1 cellular context compared by ENCODE assay signal in genomic region chr1:84382127-84382526, GRCh38.
A peak's percentile ranks its signal among the peaks of the same experiment; 100 is the strongest.
TF ChIP-seq lines count a peak whose summit lies in the region.

No MANE protein-coding gene starts in this region.

TF ChIP-seq in K562, 482 proteins besides CTCF, POLR2A, EP300 and RAD21 (continued from another document and continues in another):
- TF ChIP-seq GMEB1 (CRISPR knock-in tag; IDR thresholded peaks at IDR 0.05) (no peak), NFXL1 (CRISPR knock-in tag; IDR thresholded peaks at IDR 0.05) (no peak), DDX20 (tag; IDR thresholded peaks at IDR 0.05; ENCODE audit: low read depth) (peak; percentile 87), GTF2A2 (tag; IDR thresholded peaks at IDR 0.05) (0 out of 2 replicates have a peak, but pooled peaks have one; percentile 43), PTTG1 (tag; IDR thresholded peaks at IDR 0.05; ENCODE audit: low read depth) (peak; percentile 87), MGA (IDR thresholded peaks at IDR 0.05) (no peak), ZNF395 (CRISPR knock-in tag; IDR thresholded peaks at IDR 0.05) (peak; percentile 41; the same call in 1 of the 2 replicates), CBX3 (IDR thresholded peaks at IDR 0.05; ENCODE audit: borderline replicate concordance in 1 of 2, low read length in 2 of 2) (no peak), TRIM28 (IDR thresholded peaks at IDR 0.05) (no peak), ZNF217 (CRISPR knock-in tag; IDR thresholded peaks at IDR 0.05) (no peak), DMBX1 (CRISPR knock-in tag; IDR thresholded peaks at IDR 0.05; ENCODE audit: borderline replicate concordance) (peak; percentile 64; the same call in 1 of the 2 replicates), SMARCC2 (IDR thresholded peaks at IDR 0.05; ENCODE audit: low read depth) (no peak), NCOR1 (IDR thresholded peaks at IDR 0.05) (no peak), MYBL2 (IDR thresholded peaks at IDR 0.05; ENCODE audit: low read depth) (no peak), MYBL2 (CRISPR knock-in tag; IDR thresholded peaks at IDR 0.05; ENCODE audit: borderline replicate concordance) (no peak), MNT (conservative IDR thresholded peaks at IDR 0.05) (no peak), AFF4 (CRISPR knock-in tag; IDR thresholded peaks at IDR 0.05) (no peak), RBM15 (IDR thresholded peaks at IDR 0.05; ENCODE audit: insufficient read depth, low read length) (no peak), PCBP1 (IDR thresholded peaks at IDR 0.05; ENCODE audit: low read depth, low read length, poor library complexity, severe bottlenecking) (no peak), ZBTB11 (CRISPR knock-in tag; IDR thresholded peaks at IDR 0.05) (0 out of 6 replicates have a peak, but pooled peaks of 1 of the 3 experiments have one; percentile 37), ARID3A (IDR thresholded peaks at IDR 0.05; ENCODE audit: borderline replicate concordance, low read depth, low read length) (no peak), YY1 (IDR thresholded peaks at IDR 0.05; ENCODE audit: borderline replicate concordance in 1 of 3, control insufficient read depth in 1 of 3, extremely low read depth in 1 of 3, insufficient read depth in 3 of 3, insufficient read length in 1 of 3, insufficient replicate concordance in 2 of 3, low read depth in 1 of 3, low read length in 2 of 3) (no peak), RBM39 (optimal IDR thresholded peaks at IDR 0.05; ENCODE audit: low read depth, low read length) (no peak), PKNOX1 (IDR thresholded peaks at IDR 0.05) (no peak)
